26 cellular contexts compared by ENCODE assay signal in the genomic region with DNA sequence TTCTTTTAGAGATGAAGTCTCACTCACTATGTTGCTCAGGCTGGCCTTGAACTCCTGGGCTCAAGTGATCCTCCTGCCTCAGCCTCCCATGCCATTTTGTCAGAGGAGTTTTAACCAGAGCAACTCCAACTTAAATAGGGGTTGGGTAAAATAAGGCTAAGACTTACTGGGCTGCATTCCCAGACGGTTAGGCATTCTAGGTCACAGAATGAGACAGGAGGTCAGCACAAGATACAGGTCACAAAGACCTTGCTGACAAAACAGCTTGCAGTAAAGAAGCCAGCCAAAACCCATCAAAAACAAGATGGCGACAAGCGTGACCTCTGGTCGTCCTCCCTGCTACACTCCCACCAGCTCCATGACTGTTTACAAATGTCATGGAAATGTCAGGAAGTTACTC. TPM values are rescaled to one million over a fixed set of nuclear protein-coding genes. Genes with fewer than 3 reads are reported as not detected.
DNase-seq lines count a peak whose midpoint lies in the region; ATAC-seq, FAIRE-seq and TF ChIP-seq lines count a peak whose summit lies in the region.
"Had no signal": no experiment of that assay in that cellular context is flagged by ENCODE, and none has a peak within 500 bp of the region (broad histone marks: within the 10 kb centered on the region; RNA-seq: fewer than 3 reads in every experiment).

No MANE protein-coding gene starts in this region.

- H3K36me3 ChIP-seq in K562 (ENCODE audit: control insufficient read depth, insufficient read depth, low read length) = no peaks in the 10 kb centered on the region
- no peaks in the 10 kb centered on the region for H3K36me3 ChIP-seq in trophoblast cell (ENCODE audit: control insufficient read depth in 1 of 2, insufficient read depth in 2 of 2, low read length in 2 of 2)
- no peaks in the 10 kb centered on the region for H3K36me3 ChIP-seq in pancreas
- H3K36me3 ChIP-seq: BE2C; BLaER1 treated with 17β-estradiol and CSF1 and Interleukin-3, amounts not matched to agents 10 nM and 100 nM had no signal

- no peaks in the 10 kb centered on the region for H3K36me3 Mint-ChIP-seq in CD14-positive monocyte
- H3K36me3 Mint-ChIP-seq: CD4-positive, alpha-beta memory T cell had no signal

- ATAC-seq in K562 (no peak), HG02938 (IDR thresholded peaks at IDR 0.05; ENCODE audit: unreplicated experiment) (no peak), pancreas (no peak)
- ATAC-seq: A549 had no signal

- H3K79me1 ChIP-seq in trophoblast cell (ENCODE audit: low read length) = peaks cover 3% of the 10 kb centered on the region

- no peak for TF ChIP-seq RAD21 in K562 (CRISPR knock-in tag; conservative IDR thresholded peaks at IDR 0.05 in 1 of 2, IDR thresholded peaks at IDR 0.05 in 1 of 2)

- POLR2A ChIA-PET in K562 (lab: Yijun Ruan, JAX) = interaction anchor here (0.6 to 0.7 kb wide), 2 partner anchors 246 to 427 kb away, joined by 3 to 6 read pairs; no protein-coding TSS in a partner anchor

- H4K20me1 ChIP-seq in K562 (replicated peaks; ENCODE audit: control insufficient read depth, insufficient read depth, low read length) = no peaks in the 10 kb centered on the region
- H4K20me1 ChIP-seq: BLaER1 treated with 17β-estradiol and CSF1 and Interleukin-3, amounts not matched to agents 10 nM and 100 nM had no signal

- no peak overlapping the region for H3K4me3 ChIP-seq in K562
- no peak overlapping the region for H3K4me3 ChIP-seq in trophoblast cell (ENCODE audit: low read depth, low read length)
- H3K4me3 ChIP-seq in coronary artery = no peak overlapping the region
- H3K4me3 ChIP-seq in pancreas = no peak overlapping the region
- H3K4me3 ChIP-seq: A549; BLaER1 treated with 17β-estradiol and CSF1 and Interleukin-3, amounts not matched to agents 10 nM and 100 nM; GM23248 had no signal

- in situ Hi-C loops in K562 (cut with MboI) = no loop called here

- no peak overlapping the region for H4K12ac ChIP-seq in trophoblast cell (ENCODE audit: low read depth, low read length)

- TF ChIP-seq CTCF in K562 (IDR thresholded peaks at IDR 0.05 in 2 of 3, conservative IDR thresholded peaks at IDR 0.05 in 1 of 3; ENCODE audit: insufficient read depth in 2 of 3, low read depth in 1 of 3, low read length in 3 of 3) (no peak), coronary artery (IDR thresholded peaks at IDR 0.05) (no peak), CD14-positive monocyte (IDR thresholded peaks at IDR 0.05) (no peak), pancreas (IDR thresholded peaks at IDR 0.05) (no peak)

- CTCF ChIA-PET in K562 (lab: Yijun Ruan, JAX; ENCODE audit: low intra/inter-chr PET ratio) = interaction anchor here (2.1 kb wide), 1 partner anchor 410 kb away, joined by 10 read pairs; no protein-coding TSS in a partner anchor

- peaks cover 0 to 2% (median 1%) of the 10 kb centered on the region in 7 donors for H3K9me3 Mint-ChIP-seq in CD14-positive monocyte

- no peak overlapping the region for H3K4ac ChIP-seq in trophoblast cell (ENCODE audit: low read depth, low read length)

- no peak overlapping the region for H3K14ac ChIP-seq in trophoblast cell (ENCODE audit: low read length)

- no peak overlapping the region for H3K23ac ChIP-seq in trophoblast cell (ENCODE audit: low read length)

- no peak overlapping the region for H3K4me3 Mint-ChIP-seq in CD14-positive monocyte
- H3K4me3 Mint-ChIP-seq: CD4-positive, alpha-beta memory T cell had no signal

- DNase-seq in K562 (ENCODE audit: extremely low read depth in 1 of 4, low spot score in 3 of 4) = no peak
- DNase-seq in foreskin melanocyte = peak; percentile 37
- peak; percentile 21 for DNase-seq in kidney tubule cell (ENCODE audit: low spot score)
- peak; percentile 85 to 89 for DNase-seq in trophoblast cell
- no peak for DNase-seq in coronary artery (ENCODE audit: low spot score)
- DNase-seq in CD14-positive monocyte (ENCODE audit: low spot score) = no peak
- no peak for DNase-seq in pancreas
- DNase-seq: 8988T; ACHN; AML-193; BE2C; Calu3; CD4-positive, alpha-beta memory T cell; COR-L47; DMS53; DMS79 treated with DMSO at 0.1 percent for 48 hours; GF-D8; GM23248; H7; HCEC 1CT had no signal

- intact Hi-C loops in K562 (cut with micrococcal nuclease) = loop anchor here (10.0 kb wide), 2 partner anchors 589 to 1219 kb away; a partner anchor contains a TSS
- intact Hi-C loops in CD14-positive monocyte (cut with micrococcal nuclease) = loop anchor here in 1 of 2 donors (5.0 kb wide), 1 partner anchor 406 kb away; no protein-coding TSS in a partner anchor
- intact Hi-C loops in pancreas (cut with DNase I) = loop anchor here in 2 of 3 donors (5.0 to 10.0 kb wide), 2 partner anchors 279 to 411 kb away; no protein-coding TSS in a partner anchor

- no peaks in the 10 kb centered on the region for H3K9me3 ChIP-seq in K562 (replicated peaks; ENCODE audit: control insufficient read depth, insufficient read depth, low read depth, low read length)
- no peaks in the 10 kb centered on the region for H3K9me3 ChIP-seq in trophoblast cell (ENCODE audit: insufficient read depth, low read depth, low read length)
- H3K9me3 ChIP-seq in pancreas = no peaks in the 10 kb centered on the region
- H3K9me3 ChIP-seq: A549; BE2C; BLaER1 treated with 17β-estradiol and CSF1 and Interleukin-3, amounts not matched to agents 10 nM and 100 nM had no signal

- FAIRE-seq in K562 (lab: Jason Lieb, UNC) = no peak
- no peak for FAIRE-seq in pancreas (lab: Jason Lieb, UNC)
- FAIRE-seq: A549, GM12892, GM19239, H1 had no signal

- BruUV-seq in K562 (replicated peaks; lab: Mats Ljungman, UMichigan) = no TSS peak

- H3K27ac ChIP-seq in K562 (ENCODE audit: extremely low read depth, low read depth, low read length) (no peak overlapping the region), trophoblast cell (ENCODE audit: low read depth, low read length) (no peak overlapping the region), coronary artery (no peak overlapping the region), pancreas (no peak overlapping the region)
- H3K27ac ChIP-seq: A549; BLaER1 treated with 17β-estradiol and CSF1 and Interleukin-3, amounts not matched to agents 10 nM and 100 nM; GM23248 had no signal

- H3K4me2 ChIP-seq in K562 (ENCODE audit: insufficient read depth, low read length) (no peak overlapping the region), trophoblast cell (ENCODE audit: low read length) (no peak overlapping the region)
- H3K4me2 ChIP-seq: A549; BLaER1 treated with 17β-estradiol and CSF1 and Interleukin-3, amounts not matched to agents 10 nM and 100 nM had no signal

- H3K79me2 ChIP-seq in K562 (ENCODE audit: control insufficient read depth, insufficient read depth, low read length) (no peaks in the 10 kb centered on the region), trophoblast cell (ENCODE audit: control insufficient read depth, insufficient read depth, low read length, poor library complexity) (no peaks in the 10 kb centered on the region)

- no peaks in the 10 kb centered on the region for H3K9me1 ChIP-seq in K562 (ENCODE audit: control insufficient read depth, insufficient read depth, low read length)

- no peak overlapping the region for H2AK5ac ChIP-seq in trophoblast cell (ENCODE audit: low read length)

- no peak for TF ChIP-seq EP300 in K562 (IDR thresholded peaks at IDR 0.05; ENCODE audit: low read length)

- peak overlapping the region; percentile 30; the same call in 1 of the 2 replicates for H2AFZ ChIP-seq in K562 (ENCODE audit: low read depth, low read length)
- no peak overlapping the region for H2AFZ ChIP-seq in trophoblast cell (ENCODE audit: insufficient read depth, low read length, poor library complexity)
- H2AFZ ChIP-seq: GM23248 had no signal

- no peak overlapping the region for H2BK12ac ChIP-seq in trophoblast cell (ENCODE audit: low read length)

- H3K9ac ChIP-seq in K562 (ENCODE audit: insufficient read depth in 1 of 2, low read depth in 2 of 2, low read length in 2 of 2) = no peak overlapping the region
- H3K9ac ChIP-seq in trophoblast cell (ENCODE audit: low read length) = no peak overlapping the region
- H3K9ac ChIP-seq: BLaER1 treated with 17β-estradiol and CSF1 and Interleukin-3, amounts not matched to agents 10 nM and 100 nM; GM23248 had no signal

- H3K27me3 ChIP-seq in K562 (ENCODE audit: control insufficient read depth in 2 of 2, insufficient read depth in 2 of 2, low read length in 2 of 2) (peaks cover 9 to 16% of the 10 kb centered on the region in 2 experiments), trophoblast cell (ENCODE audit: insufficient read depth, low read length) (no peaks in the 10 kb centered on the region), pancreas (no peaks in the 10 kb centered on the region)
- H3K27me3 ChIP-seq: BE2C; BLaER1 treated with 17β-estradiol and CSF1 and Interleukin-3, amounts not matched to agents 10 nM and 100 nM had no signal

- no peak overlapping the region for H2BK5ac ChIP-seq in trophoblast cell (ENCODE audit: low read depth, low read length, poor library complexity)

- no peaks in the 10 kb centered on the region for H3K4me1 ChIP-seq in K562 (replicated peaks in 1 of 2; ENCODE audit: control insufficient read depth in 2 of 2, insufficient read depth in 2 of 2, low read length in 2 of 2)
- peaks cover 0 to 5% of the 10 kb centered on the region in 2 experiments for H3K4me1 ChIP-seq in trophoblast cell (ENCODE audit: control insufficient read depth in 1 of 2, insufficient read depth in 2 of 2, low read length in 2 of 2)
- peaks cover 0 to 19% (median 10%) of the 10 kb centered on the region in 3 donors for H3K4me1 ChIP-seq in pancreas
- H3K4me1 ChIP-seq: A549; BE2C; BLaER1 treated with 17β-estradiol and CSF1 and Interleukin-3, amounts not matched to agents 10 nM and 100 nM had no signal

- H3K27me3 Mint-ChIP-seq in CD14-positive monocyte (ENCODE audit: low read depth in 3 of 3) = peaks cover 0 to 1% (median 0%) of the 10 kb centered on the region in 3 donors

- no peak overlapping the region for H2BK120ac ChIP-seq in trophoblast cell (ENCODE audit: insufficient read depth, low read length, poor library complexity)

- no peak for TF ChIP-seq POLR2A in K562 (conservative IDR thresholded peaks at IDR 0.05)

- no peak overlapping the region for H3K27ac Mint-ChIP-seq in CD14-positive monocyte
- H3K27ac Mint-ChIP-seq: CD4-positive, alpha-beta memory T cell had no signal

- no peak overlapping the region for H4K8ac ChIP-seq in trophoblast cell (ENCODE audit: low read depth, low read length)

- 27% methylated on average over 4 of the region's 4 CpGs for WGBS in K562 (ENCODE audit: insufficient coverage, low coverage, missing lambda C conversion rate)
- no CpG with 5 or more reads among the region's 4 CpGs for WGBS in trophoblast cell (ENCODE audit: extremely low coverage, insufficient coverage, insufficient read length)
- WGBS in pancreas, 2 donors = 71 to 75% methylated on average over 4 of the region's 4 CpGs

- no peak overlapping the region for H3K18ac ChIP-seq in trophoblast cell (ENCODE audit: low read length)

- H3K4me1 Mint-ChIP-seq in CD14-positive monocyte = no peaks in the 10 kb centered on the region

- no peak overlapping the region for H4K91ac ChIP-seq in trophoblast cell (ENCODE audit: low read depth, low read length)

RNA-seq across cellular contexts. Expression of a gene that starts 5.7 kb away (rescaled TPM):
- 32.1 and 169 TPM in 2 replicates for total RNA-seq in K562 (2011; cell fraction: chromatin; rRNA removed; ENCODE audit: low replicate concordance)
- total RNA-seq in K562 (2011; cell fraction: nucleolus; rRNA removed) = 18.8 and 21.7 TPM in 2 replicates
- total RNA-seq in K562 (2011; cell fraction: nucleoplasm; rRNA removed) = 43.9 and 73.7 TPM in 2 replicates
- total RNA-seq in K562 (2014; rRNA removed) (77.6 and 109 TPM in 2 replicates), K562 (2014; rRNA removed; fragmentation: Illumina TruSeq; extraction: Trizol) (142 and 177 TPM in 2 replicates), K562 (2015; rRNA removed; fragmentation: Illumina TruSeq; extraction: Trizol) (89.3 and 92.8 TPM in 2 replicates), K562 (2021) (81.4 and 88.2 TPM in 2 replicates), pancreas (10 to 100 TPM; 15.3 to 27.6 (median 19.9) TPM)
- polyA plus RNA-seq in K562 (2011; rRNA removed) (72.5 and 112 TPM in 2 replicates), K562 (2014; fragmentation: Illumina TruSeq; extraction: Trizol) (85.1 and 98.4 TPM in 2 replicates), K562 (2014; fragmentation: Nextera tagmentation; extraction: Ambion mirVana) (10 to 100 TPM; 58.4 to 64.5 TPM), K562 (2014; rRNA removed) (129 and 137 TPM in 2 replicates), CD14-positive monocyte (under 1 TPM in 1 of 2 donors, not detected in 1; 0.83 TPM), pancreas (1 to 10 TPM; 7.9 to 9.0 TPM)
- 8.8 and 18.2 TPM in 2 replicates for polyA plus RNA-seq in K562 (2011; cell fraction: cytosol; rRNA removed)
- polyA plus RNA-seq in K562 (2011; cell fraction: nucleus; rRNA removed) = 40.2 and 54.5 TPM in 2 replicates
- polyA plus RNA-seq in K562 (2012) = 44.4 and 59.4 TPM in 2 replicates
- polyA minus RNA-seq in K562 (2011; rRNA and poly(A)+ RNA removed) = 68.6 and 86.8 TPM in 2 replicates
- polyA minus RNA-seq in K562 (2011; cell fraction: cytosol; rRNA and poly(A)+ RNA removed) = 27.7 and 38.7 TPM in 2 replicates
- polyA minus RNA-seq in K562 (2011; cell fraction: nucleus; rRNA and poly(A)+ RNA removed) = 43.1 and 70.3 TPM in 2 replicates
- polyA plus RNA-seq in trophoblast cell (2013) = 14.5 and 14.8 TPM in 2 replicates
- total RNA-seq: CD4-positive, alpha-beta memory T cell had no signal

Comparison
In these comparisons a context has a peak if more than half of its experiments do, and no peak if none do; other contexts are left out.
1. DNase-seq: peak in foreskin melanocyte (single experiment), kidney tubule cell (single experiment) and trophoblast cell (2 of 2); none in K562 (0 of 4), coronary artery (single experiment), CD14-positive monocyte (single experiment) and pancreas (0 of 6).